ENCODE assay signal across 36 cellular contexts in the genomic region with DNA sequence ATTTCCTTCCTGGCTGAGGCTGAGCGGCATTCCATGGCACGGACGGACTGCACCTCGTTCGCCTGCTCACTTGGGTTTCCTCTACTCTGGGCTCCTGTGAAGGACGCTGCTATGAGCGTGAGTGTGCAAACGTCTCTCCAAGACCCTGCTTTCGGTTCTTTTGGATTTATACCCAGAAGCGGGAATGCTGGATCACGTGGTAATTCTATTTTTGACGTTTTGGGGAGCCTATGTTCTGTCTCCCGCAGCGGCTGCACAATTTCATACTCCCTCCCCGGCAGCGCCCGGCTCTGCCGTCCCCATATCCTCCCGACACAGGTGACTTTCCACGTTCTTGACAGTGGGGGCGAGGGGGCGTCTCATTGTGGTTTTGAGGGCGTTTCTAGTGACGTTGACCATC.
"Had no signal": no experiment of that assay in that cellular context is flagged by ENCODE, and none has a peak within 500 bp of the region (broad histone marks: within the 10 kb centered on the region; RNA-seq: fewer than 3 reads in every experiment).

No MANE protein-coding gene starts in this region.

- H3K27me3 ChIP-seq: MG63 had no signal

- H3K4me3 ChIP-seq: MG63 had no signal

- H3K4me2 ChIP-seq: KMS-11 had no signal

- H3K36me3 ChIP-seq: MG63 had no signal

- DNase-seq: Karpas-422, Kasumi-1, MG63, MM.1S, MV-4-11, NCI-H1048, NCI-H1092, NCI-H1092 treated with DMSO at 0.1 percent for 48 hours, NCI-H1105, NCI-H1105 treated with DMSO at 0.1 percent for 48 hours, NCI-H1417, NCI-H1417 treated with DMSO at 0.1 percent for 48 hours, NCI-H1436, NCI-H1436 treated with DMSO at 0.1 percent for 48 hours, NCI-H146, NCI-H1694, NCI-H1694 treated with DMSO at 0.1 percent for 48 hours, NCI-H187, NCI-H187 treated with DMSO at 0.1 percent for 48 hours, NCI-H1930, NCI-H2029, NCI-H2029 treated with DMSO at 0.1 percent for 48 hours, NCI-H2081, NCI-H2081 treated with DMSO at 0.1 percent for 48 hours, NCI-H2107, NCI-H2171, NCI-H2171 treated with DMSO at 0.1 percent for 48 hours, NCI-H2227 treated with DMSO at 0.1 percent for 48 hours, NCI-H226, NCI-H345, NCI-H446, NCI-H446 treated with DMSO at 0.1 percent for 48 hours, NCI-H510A, NCI-H510A treated with DMSO at 0.1 percent for 48 hours, NCI-H524 treated with DMSO at 0.1 percent for 48 hours had no signal

- H3K9me3 ChIP-seq: MG63 had no signal

- H3K27ac ChIP-seq: KMS-11 had no signal

- H3K9ac ChIP-seq: KMS-11 had no signal
